In genomic region chr15:74196175-74196574, GRCh38 we compare ENCODE assay signal across 12 cellular contexts. TPM values are rescaled to one million over a fixed set of nuclear protein-coding genes. Genes with fewer than 3 reads are reported as not detected.
DNase-seq lines count a peak whose midpoint lies in the region; ATAC-seq and TF ChIP-seq lines count a peak whose summit lies in the region.
"Had no signal": no experiment of that assay in that cellular context is flagged by ENCODE, and none has a peak within 500 bp of the region (broad histone marks: within the 10 kb centered on the region; RNA-seq: fewer than 3 reads in every experiment).

No MANE protein-coding gene starts in this region.

- peaks cover 19% of the 10 kb centered on the region for H3K79me2 ChIP-seq in hepatocyte

- H3K4me1 ChIP-seq in breast epithelium (peaks cover 0 to 14% of the 10 kb centered on the region in 2 donors), adipocyte (ENCODE audit: control insufficient read depth, insufficient read depth, low read length) (peaks cover 54% of the 10 kb centered on the region), hepatocyte (ENCODE audit: insufficient read depth) (peaks cover 27% of the 10 kb centered on the region)

- H4K20me1 ChIP-seq in hepatocyte (ENCODE audit: insufficient read depth, poor library complexity, severe bottlenecking): no peaks in the 10 kb centered on the region
- H4K20me1 ChIP-seq: BLaER1 had no signal

- H3K4me1 Mint-ChIP-seq in MCF 10A (ENCODE audit: insufficient read depth, unreplicated experiment): peaks cover 26% of the 10 kb centered on the region
- peaks cover 2% of the 10 kb centered on the region for H3K4me1 Mint-ChIP-seq in activated CD4-positive, alpha-beta T cell treated with anti-CD3 and anti-CD28 coated beads, Interleukin-2, amount 10 ng/mL, durations not matched to agents 24 days and 14 days
- H3K4me1 Mint-ChIP-seq: naive B cell had no signal

- H3K36me3 Mint-ChIP-seq in MCF 10A (ENCODE audit: insufficient read depth, unreplicated experiment): no peaks in the 10 kb centered on the region
- no peaks in the 10 kb centered on the region for H3K36me3 Mint-ChIP-seq in activated CD4-positive, alpha-beta T cell treated with anti-CD3 and anti-CD28 coated beads, Interleukin-2, amount 10 ng/mL, durations not matched to agents 24 days and 14 days (ENCODE audit: low read depth)
- H3K36me3 Mint-ChIP-seq: naive B cell had no signal

- H3K27me3 Mint-ChIP-seq in MCF 10A (ENCODE audit: insufficient read depth, unreplicated experiment): no peaks in the 10 kb centered on the region
- no peaks in the 10 kb centered on the region for H3K27me3 Mint-ChIP-seq in activated CD4-positive, alpha-beta T cell treated with anti-CD3 and anti-CD28 coated beads, Interleukin-2, amount 10 ng/mL, durations not matched to agents 24 days and 14 days

- no peak overlapping the region for H3K9ac ChIP-seq in adipocyte (ENCODE audit: low read length)
- H3K9ac ChIP-seq: BLaER1 had no signal

- intact Hi-C loops in MCF 10A (cut with micrococcal nuclease): no loop called here
- intact Hi-C loops in breast epithelium (cut with DNase I; ENCODE audit: low total_unique reads): no loop called here
- intact Hi-C loops in activated CD4-positive, alpha-beta T cell treated with anti-CD3 and anti-CD28 coated beads, Interleukin-2, amount 10 ng/mL, durations not matched to agents 24 days and 14 days (cut with micrococcal nuclease): no loop called here

- no peaks in the 10 kb centered on the region for H3K27me3 ChIP-seq in breast epithelium
- H3K27me3 ChIP-seq in adipocyte (replicated peaks; ENCODE audit: control insufficient read depth, insufficient read depth, low read length): no peaks in the 10 kb centered on the region
- H3K27me3 ChIP-seq in hepatocyte: no peaks in the 10 kb centered on the region
- H3K27me3 ChIP-seq: BLaER1 had no signal

- no peaks in the 10 kb centered on the region for H3K9me2 ChIP-seq in hepatocyte (replicated peaks; ENCODE audit: insufficient read depth)

- ATAC-seq in GM19455 (IDR thresholded peaks at IDR 0.05; ENCODE audit: unreplicated experiment) (no peak), GM19351 (IDR thresholded peaks at IDR 0.05; ENCODE audit: unreplicated experiment) (no peak)
- ATAC-seq: effector memory CD8-positive, alpha-beta T cell had no signal

- peak overlapping the region; percentile 49 for H3K4me2 ChIP-seq in hepatocyte
- H3K4me2 ChIP-seq: BLaER1 had no signal

- H2AFZ ChIP-seq in hepatocyte: no peak overlapping the region

- H3K9me3 ChIP-seq in breast epithelium (no peaks in the 10 kb centered on the region), adipocyte (ENCODE audit: control insufficient read depth, low read length) (no peaks in the 10 kb centered on the region), hepatocyte (ENCODE audit: low read depth) (no peaks in the 10 kb centered on the region)
- H3K9me3 ChIP-seq: BLaER1 had no signal

- no peak overlapping the region for H3K27ac Mint-ChIP-seq in MCF 10A (ENCODE audit: low read depth, unreplicated experiment)
- H3K27ac Mint-ChIP-seq in activated CD4-positive, alpha-beta T cell treated with anti-CD3 and anti-CD28 coated beads, Interleukin-2, amount 10 ng/mL, durations not matched to agents 24 days and 14 days: no peak overlapping the region
- H3K27ac Mint-ChIP-seq: effector memory CD8-positive, alpha-beta T cell had no signal

- H3K4me3 ChIP-seq in breast epithelium (no peak overlapping the region), adipocyte (ENCODE audit: low read length) (no peak overlapping the region), hepatocyte (no peak overlapping the region)
- H3K4me3 ChIP-seq: BLaER1 had no signal

- 49% methylated on average over 7 of the region's 7 CpGs for WGBS in hepatocyte (ENCODE audit: low lambda C conversion rate, missing lambda C conversion rate)

- H3K9me3 Mint-ChIP-seq in MCF 10A (ENCODE audit: unreplicated experiment): no peaks in the 10 kb centered on the region
- H3K9me3 Mint-ChIP-seq in activated CD4-positive, alpha-beta T cell treated with anti-CD3 and anti-CD28 coated beads, Interleukin-2, amount 10 ng/mL, durations not matched to agents 24 days and 14 days: no peaks in the 10 kb centered on the region
- H3K9me3 Mint-ChIP-seq: effector memory CD8-positive, alpha-beta T cell; naive B cell had no signal

- CTCF ChIA-PET in MCF 10A (lab: Yijun Ruan, JAX): no interaction called here

- TF ChIP-seq CTCF in MCF 10A (IDR thresholded peaks at IDR 0.05; ENCODE audit: unreplicated experiment) (no peak), breast epithelium (IDR thresholded peaks at IDR 0.05) (no peak), hepatocyte (IDR thresholded peaks at IDR 0.05; ENCODE audit: poor library complexity) (no peak)

- POLR2A ChIA-PET in MCF 10A (lab: Yijun Ruan, JAX): no interaction called here

- no peak overlapping the region for H3K4me3 Mint-ChIP-seq in MCF 10A (ENCODE audit: unreplicated experiment)
- no peak overlapping the region for H3K4me3 Mint-ChIP-seq in activated CD4-positive, alpha-beta T cell treated with anti-CD3 and anti-CD28 coated beads, Interleukin-2, amount 10 ng/mL, durations not matched to agents 24 days and 14 days
- H3K4me3 Mint-ChIP-seq: effector memory CD8-positive, alpha-beta T cell; naive B cell had no signal

- no peaks in the 10 kb centered on the region for H3K36me3 ChIP-seq in breast epithelium
- H3K36me3 ChIP-seq in adipocyte (ENCODE audit: control insufficient read depth, insufficient read depth, low read length, severe bottlenecking): no peaks in the 10 kb centered on the region
- H3K36me3 ChIP-seq in hepatocyte (replicated peaks; ENCODE audit: insufficient read depth, low read depth): no peaks in the 10 kb centered on the region
- H3K36me3 ChIP-seq: BLaER1 had no signal

- DNase-seq in MCF 10A (ENCODE audit: unreplicated experiment) (peak; percentile 83), breast epithelium (ENCODE audit: low spot score in 2 of 2) (no peak), adipocyte (ENCODE audit: low read depth) (peak; percentile 93), hepatocyte (ENCODE audit: low spot score) (peak; percentile 88), NOMO-1 treated with DMSO at 0.1 percent for 48 hours (lab: John Stamatoyannopoulos, UW; ENCODE audit: unreplicated experiment) (no peak)
- no peak for DNase-seq in activated CD4-positive, alpha-beta T cell treated with anti-CD3 and anti-CD28 coated beads, Interleukin-2, amount 10 ng/mL, durations not matched to agents 24 days and 14 days
- DNase-seq: effector memory CD8-positive, alpha-beta T cell; naive B cell had no signal

- TF ChIP-seq POLR2A in breast epithelium (IDR thresholded peaks at IDR 0.05): no peak

- H3K27ac ChIP-seq in breast epithelium: no peak overlapping the region
- no peak overlapping the region for H3K27ac ChIP-seq in hepatocyte
- H3K27ac ChIP-seq: BLaER1 had no signal

- no TSS peak for BruUV-seq in MCF 10A (replicated peaks; lab: Mats Ljungman, UMichigan)

RNA-seq across cellular contexts. Expression of gene STRA6, which starts 6.4 kb away (rescaled TPM):
- total RNA-seq in MCF 10A (2022): not detected in 2 replicates
- 1 to 10 TPM in 1 of 3 donors, under 1 TPM in 1, not detected in 1; 0.98 to 1.0 TPM for total RNA-seq in breast epithelium
- 13.6 and 31.5 TPM in 2 replicates for total RNA-seq in hepatocyte
- 37.1 and 56.6 TPM in 2 replicates for polyA plus RNA-seq in hepatocyte
- total RNA-seq in activated CD4-positive, alpha-beta T cell treated with anti-CD3 and anti-CD28 coated beads, Interleukin-2, amount 10 ng/mL, durations not matched to agents 24 days and 14 days: not detected in 2 replicates
- total RNA-seq: activated CD8-positive, alpha-beta memory T cell treated with anti-CD3 and anti-CD28 coated beads for 36 hours had no signal

RNA-seq across cellular contexts. Expression of gene ISLR, which starts 22.7 kb away (rescaled TPM):
- total RNA-seq in MCF 10A (2022): not detected in 2 replicates
- total RNA-seq in breast epithelium: 10 to 100 TPM; 49.2 to 88.0 (median 71.8) TPM
- total RNA-seq in hepatocyte: 31.4 and 36.4 TPM in 2 replicates
- polyA plus RNA-seq in hepatocyte: 27.8 and 32.0 TPM in 2 replicates
- total RNA-seq in activated CD4-positive, alpha-beta T cell treated with anti-CD3 and anti-CD28 coated beads, Interleukin-2, amount 10 ng/mL, durations not matched to agents 24 days and 14 days: not detected in 2 replicates
- total RNA-seq: activated CD8-positive, alpha-beta memory T cell treated with anti-CD3 and anti-CD28 coated beads for 36 hours had no signal

RNA-seq across cellular contexts. Expression of gene CCDC33, which starts 40.0 kb away (rescaled TPM):
- total RNA-seq in MCF 10A (2022) (not detected in 2 replicates), breast epithelium (under 1 TPM in 1 of 3 donors, not detected in 2; 0.33 TPM), hepatocyte (0.32 and 0.63 TPM in 2 replicates)
- polyA plus RNA-seq in hepatocyte: 0.86 and 1.3 TPM in 2 replicates
- total RNA-seq in activated CD4-positive, alpha-beta T cell treated with anti-CD3 and anti-CD28 coated beads, Interleukin-2, amount 10 ng/mL, durations not matched to agents 24 days and 14 days: not detected in 2 replicates
- total RNA-seq: activated CD8-positive, alpha-beta memory T cell treated with anti-CD3 and anti-CD28 coated beads for 36 hours had no signal

Comparison
In these comparisons a context has a peak if more than half of its experiments do, and no peak if none do; other contexts are left out.
1. DNase-seq: peak in MCF 10A (single experiment), adipocyte (single experiment) and hepatocyte (single experiment); none in breast epithelium (0 of 2), activated CD4-positive, alpha-beta T cell treated with anti-CD3 and anti-CD28 coated beads, Interleukin-2, amount 10 ng/mL, durations not matched to agents 24 days and 14 days (single experiment) and NOMO-1 treated with DMSO at 0.1 percent for 48 hours (single experiment).
2. RNA of gene ISLR, which starts 22.7 kb away (total RNA-seq): 49.2 to 88.0 TPM in breast epithelium and 31.4 to 36.4 TPM in hepatocyte; not detected in MCF 10A and not detected in activated CD4-positive, alpha-beta T cell treated with anti-CD3 and anti-CD28 coated beads, Interleukin-2, amount 10 ng/mL, durations not matched to agents 24 days and 14 days; every median in the first group is over 10 times any median in the second.